Comparison of ENCODE assay signal across 31 cellular contexts in the genomic region with DNA sequence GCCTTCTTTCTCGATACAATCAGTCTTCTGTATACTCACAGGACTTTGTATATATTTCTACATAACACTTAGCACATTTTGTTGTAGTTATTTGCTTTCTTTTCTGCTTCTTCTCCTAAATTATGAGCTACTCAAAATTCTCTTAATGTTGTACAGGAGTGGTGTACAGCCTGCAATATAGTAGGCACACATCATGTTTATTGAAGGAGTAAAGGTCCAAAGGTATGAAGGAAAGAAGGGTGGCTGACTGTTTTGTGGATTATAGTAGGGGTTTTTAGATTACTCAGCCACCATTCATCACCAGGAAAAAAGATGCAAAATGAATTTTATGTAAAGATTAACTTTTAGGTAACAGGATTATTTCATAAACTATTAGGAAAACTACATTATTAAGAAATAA. TPM values are rescaled to one million over a fixed set of nuclear protein-coding genes. Genes with fewer than 3 reads are reported as not detected.
"Had no signal": no experiment of that assay in that cellular context is flagged by ENCODE, and none has a peak within 500 bp of the region (broad histone marks: within the 10 kb centered on the region; RNA-seq: fewer than 3 reads in every experiment).

No MANE protein-coding gene starts in this region.

- H3K27me3 ChIP-seq: ascending aorta, cardiac muscle cell had no signal

- H3K4me3 ChIP-seq: ascending aorta, cardiac muscle cell had no signal

- H3K4me1 ChIP-seq: ascending aorta had no signal

- H3K9me3 ChIP-seq: ascending aorta had no signal

- H3K27ac ChIP-seq: ascending aorta, cardiac muscle cell, VCaP had no signal

- ATAC-seq: activated CD8-positive, alpha-beta memory T cell treated with anti-CD3 and anti-CD28 coated beads, Interleukin-2, amount 10 ng/mL, durations not matched to agents 7 days and 5 days; activated CD8-positive, alpha-beta T cell treated with anti-CD3 and anti-CD28 coated beads, Interleukin-2, amount 10 ng/mL, durations not matched to agents 7 days and 5 days; activated naive CD8-positive, alpha-beta T cell treated with anti-CD3 and anti-CD28 coated beads, Interleukin-2, amount 50 U/mL, for 24 hours had no signal

- DNase-seq: activated B cell treated with CpG ODN at 0.5 μM for 24 hours; activated CD4-positive, alpha-beta memory T cell treated with anti-CD3 and anti-CD28 coated beads, Interleukin-2, amount 10 ng/mL, durations not matched to agents 7 days and 5 days; activated CD4-positive, alpha-beta T cell treated with anti-CD3 and anti-CD28 coated beads for 4 hours; activated CD4-positive, alpha-beta T cell treated with anti-CD3 and anti-CD28 coated beads, Interleukin-2, amount 10 ng/mL, durations not matched to agents 24 days and 14 days; activated CD4-positive, alpha-beta T cell treated with anti-CD3 and anti-CD28 coated beads, Interleukin-2, amount 50 U/mL, for 1 hour; activated CD4-positive, alpha-beta T cell treated with anti-CD3 and anti-CD28 coated beads, Interleukin-2, amount 50 U/mL, for 4 hours; activated CD4-positive, CD25-positive, alpha-beta regulatory T cell treated with anti-CD3 and anti-CD28 coated beads, Interleukin-2, amount 50 U/mL, for 72 hours; activated CD8-positive, alpha-beta memory T cell treated with anti-CD3 and anti-CD28 coated beads for 24 hours; activated CD8-positive, alpha-beta memory T cell treated with anti-CD3 and anti-CD28 coated beads, Interleukin-2, amount 10 ng/mL, durations not matched to agents 7 days and 5 days; activated CD8-positive, alpha-beta memory T cell treated with anti-CD3 and anti-CD28 coated beads, Interleukin-2, amount 50 U/mL, for 48 hours; activated CD8-positive, alpha-beta T cell treated with anti-CD3 and anti-CD28 coated beads, Interleukin-2, amount 10 ng/mL, durations not matched to agents 7 days and 5 days; activated effector memory CD4-positive, alpha-beta T cell treated with Interleukin-2 at 50 U/mL for 16 hours; activated gamma-delta T cell; activated naive CD4-positive, alpha-beta T cell treated with anti-CD3 and anti-CD28 coated beads, Interleukin-2, amount 10 ng/mL, durations not matched to agents 7 days and 5 days; activated naive CD4-positive, alpha-beta T cell treated with Interleukin-2 at 50 U/mL for 16 hours; activated naive CD8-positive, alpha-beta T cell treated with anti-CD3 and anti-CD28 coated beads, Interleukin-2, amount 10 ng/mL, durations not matched to agents 7 days and 5 days; activated naive CD8-positive, alpha-beta T cell treated with anti-CD3 and anti-CD28 coated beads, Interleukin-2, amount 50 U/mL, for 24 hours; activated T-cell treated with anti-CD3 and anti-CD28 coated beads, Interleukin-2, amount 50 U/mL, for 24 hours; activated T-cell treated with anti-CD3 and anti-CD28 coated beads, Interleukin-2, amount 50 U/mL, for 48 hours; amygdala; anterior cingulate cortex; caudate nucleus; cerebellar nuclear complex; T-helper 1 cell; T-helper 2 cell; T-helper 9 cell had no signal

- H3K36me3 ChIP-seq: ascending aorta, cardiac muscle cell had no signal

RNA-seq across cellular contexts. Expression of gene STARD6, which starts 54.1 kb away (rescaled TPM):
- total RNA-seq: activated B cell treated with CpG ODN at 0.5 μM for 24 hours; activated CD4-positive, alpha-beta memory T cell treated with anti-CD3 and anti-CD28 coated beads, Interleukin-2, amount 10 ng/mL, durations not matched to agents 7 days and 5 days; activated CD4-positive, alpha-beta T cell treated with anti-CD3 and anti-CD28 coated beads, Interleukin-2, amount 10 ng/mL, durations not matched to agents 24 days and 14 days; activated CD8-positive, alpha-beta T cell treated with anti-CD3 and anti-CD28 coated beads, Interleukin-2, amount 10 ng/mL, durations not matched to agents 7 days and 5 days; activated naive CD8-positive, alpha-beta T cell treated with anti-CD3 and anti-CD28 coated beads, Interleukin-2, amount 10 ng/mL, durations not matched to agents 7 days and 5 days; activated T-helper 2 cell treated with anti-CD3 and anti-CD28 coated beads, Interferon-gamma antibody, Interleukin-2, Interleukin-4, amounts not matched to agents 10 μg/mL and 5 μg/mL and 100 μg/mL, durations not matched to agents 14 hours and 24 hours and 36 hours; ascending aorta; bronchial epithelial cell; cardiac muscle cell had no signal
